ENCODE assay signal across 16 cellular contexts in the genomic region with DNA sequence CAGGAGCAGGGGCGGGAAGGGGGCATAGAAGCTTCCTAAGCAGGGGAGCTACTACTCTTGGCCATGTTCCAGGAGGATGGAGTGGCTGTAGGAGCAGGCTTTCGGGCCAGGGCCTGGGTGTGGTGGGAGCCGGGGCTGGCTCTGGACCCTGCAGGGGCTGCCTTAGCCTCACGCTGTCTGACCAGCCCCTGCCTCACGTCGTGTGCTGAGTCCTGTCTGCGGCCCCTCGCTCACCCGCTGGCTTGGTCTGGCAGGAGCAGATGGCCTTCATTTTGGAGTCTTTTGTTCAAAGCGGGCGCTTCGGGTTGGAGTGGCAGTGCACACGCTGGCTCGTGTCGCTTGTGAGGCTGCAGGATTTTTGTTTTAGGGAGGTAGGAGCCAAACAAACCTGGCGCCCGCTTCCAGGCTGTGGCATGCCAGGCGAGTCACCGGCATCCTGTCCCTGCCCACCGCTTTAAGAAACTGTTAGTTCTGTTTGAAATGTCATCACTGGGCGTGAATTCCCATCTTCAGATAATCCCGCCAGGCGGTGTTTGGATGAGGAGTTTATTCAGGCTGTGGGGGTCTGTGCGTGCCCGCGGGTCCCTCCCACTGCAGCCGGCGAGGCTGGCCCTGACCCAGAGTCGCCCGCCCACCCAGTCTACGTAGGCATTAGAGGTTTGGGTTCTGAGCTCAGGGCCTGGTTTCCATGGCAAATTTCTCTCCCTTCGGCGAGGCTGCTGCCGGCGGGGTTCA.
DNase-seq lines count a peak whose midpoint lies in the region; ATAC-seq, FAIRE-seq and TF ChIP-seq lines count a peak whose summit lies in the region.
"Had no signal": no experiment of that assay in that cellular context is flagged by ENCODE, and none has a peak within 500 bp of the region (broad histone marks: within the 10 kb centered on the region; RNA-seq: fewer than 3 reads in every experiment).

No MANE protein-coding gene starts in this region.

- H3K9me3 Mint-ChIP-seq in astrocyte (ENCODE audit: unreplicated experiment) (no peaks in the 10 kb centered on the region), nephron progenitor cell (peaks cover 22% of the 10 kb centered on the region)

- H3K4me1 ChIP-seq in astrocyte (ENCODE audit: insufficient read depth, low read length): peaks cover 13% of the 10 kb centered on the region

- DNase-seq in AG08395 (ENCODE audit: low spot score): peak; percentile 46
- peak; percentile 52 for DNase-seq in M059J (ENCODE audit: low read depth)
- peak; percentile 37 for DNase-seq in astrocyte (ENCODE audit: low read depth)
- DNase-seq in kidney tubule cell (ENCODE audit: low spot score): peak; percentile 2
- no peak for DNase-seq in MV-4-11 (lab: John Stamatoyannopoulos, UW)
- DNase-seq in nephron progenitor cell: no peak
- no peak for DNase-seq in activated gamma-delta T cell treated with Interleukin-2 at 50 U/mL for 16 hours
- DNase-seq: activated naive CD8-positive, alpha-beta T cell treated with anti-CD3 and anti-CD28 coated beads for 36 hours; activated T-cell treated with anti-CD3 and anti-CD28 coated beads for 4 hours; NCI-H1417 treated with DMSO at 0.1 percent for 48 hours; RPMI8226; stimulated activated CD4-positive, alpha-beta T cell treated with anti-CD3 and anti-CD28 coated beads, Interleukin-12 subunit alpha, Interleukin-12 subunit beta, amount 100 ng/mL, for 4 hours; T-helper 17 cell had no signal

- no peak overlapping the region for H3K4me3 Mint-ChIP-seq in astrocyte (ENCODE audit: unreplicated experiment)
- no peak overlapping the region for H3K4me3 Mint-ChIP-seq in nephron progenitor cell
- H3K4me3 Mint-ChIP-seq: activated naive CD8-positive, alpha-beta T cell treated with anti-CD3 and anti-CD28 coated beads for 36 hours; dendritic cell treated with granulocyte-macrophage colony-stimulating factor and Interleukin-4, amounts not matched to agents 40 ng/mL and 50 ng/mL, for 4 days; memory B cell; T-helper 17 cell had no signal

- H3K27ac Mint-ChIP-seq in astrocyte (ENCODE audit: unreplicated experiment): no peak overlapping the region
- H3K27ac Mint-ChIP-seq in nephron progenitor cell: no peak overlapping the region
- H3K27ac Mint-ChIP-seq: dendritic cell treated with granulocyte-macrophage colony-stimulating factor and Interleukin-4, amounts not matched to agents 40 ng/mL and 50 ng/mL, for 4 days; memory B cell; T-helper 17 cell had no signal

- TF ChIP-seq CTCF in astrocyte (IDR thresholded peaks at IDR 0.05; ENCODE audit: insufficient read depth, low read depth, low read length) (no peak), nephron progenitor cell (IDR thresholded peaks at IDR 0.05) (no peak)

- FAIRE-seq in astrocyte (lab: Jason Lieb, UNC): no peak

- no peak overlapping the region for H2AFZ ChIP-seq in astrocyte (ENCODE audit: low read depth, low read length)

- peak overlapping the region; percentile 17 for H3K9ac ChIP-seq in astrocyte (ENCODE audit: low read length)

- no peaks in the 10 kb centered on the region for H3K27me3 Mint-ChIP-seq in astrocyte (ENCODE audit: low read depth, unreplicated experiment)
- peaks cover 6% of the 10 kb centered on the region for H3K27me3 Mint-ChIP-seq in nephron progenitor cell (ENCODE audit: low read depth, poor library complexity)
- H3K27me3 Mint-ChIP-seq: activated naive CD8-positive, alpha-beta T cell treated with anti-CD3 and anti-CD28 coated beads for 36 hours; dendritic cell treated with granulocyte-macrophage colony-stimulating factor and Interleukin-4, amounts not matched to agents 40 ng/mL and 50 ng/mL, for 4 days; memory B cell; T-helper 17 cell had no signal

- H4K20me1 ChIP-seq in astrocyte (ENCODE audit: insufficient read depth, low read length): peaks cover 65% of the 10 kb centered on the region

- no peaks in the 10 kb centered on the region for H3K79me2 ChIP-seq in astrocyte (ENCODE audit: insufficient read depth, low read length)

- H3K36me3 Mint-ChIP-seq in astrocyte (ENCODE audit: low read depth, unreplicated experiment): peaks cover 21% of the 10 kb centered on the region
- peaks cover 42% of the 10 kb centered on the region for H3K36me3 Mint-ChIP-seq in nephron progenitor cell (ENCODE audit: low read depth)

- no peaks in the 10 kb centered on the region for H3K27me3 ChIP-seq in astrocyte (ENCODE audit: insufficient read depth, low read length)

- no peak for ATAC-seq in HG02798 (IDR thresholded peaks at IDR 0.05; ENCODE audit: poor library complexity, unreplicated experiment)
- ATAC-seq: T-helper 17 cell had no signal

- H3K4me1 Mint-ChIP-seq in astrocyte (ENCODE audit: low read depth, unreplicated experiment) (no peaks in the 10 kb centered on the region), nephron progenitor cell (peaks cover 11% of the 10 kb centered on the region)
- H3K4me1 Mint-ChIP-seq: activated naive CD8-positive, alpha-beta T cell treated with anti-CD3 and anti-CD28 coated beads for 36 hours had no signal

- peak overlapping the region; percentile 62 for H3K4me2 ChIP-seq in astrocyte (ENCODE audit: low read length)

- H3K27ac ChIP-seq in astrocyte (ENCODE audit: low read depth, low read length): no peak overlapping the region

- no peak overlapping the region for H3K4me3 ChIP-seq in astrocyte (ENCODE audit: insufficient read depth, low read depth, low read length)

- no peaks in the 10 kb centered on the region for H3K9me3 ChIP-seq in astrocyte (ENCODE audit: insufficient read depth, low read depth, low read length)

- H3K36me3 ChIP-seq in astrocyte (ENCODE audit: insufficient read depth, low read length): peaks cover 5% of the 10 kb centered on the region

Comparison
In these comparisons a context has a peak if more than half of its experiments do, and no peak if none do; other contexts are left out.
1. DNase-seq: peak in AG08395 (single experiment), M059J (single experiment), astrocyte (single experiment) and kidney tubule cell (single experiment); none in MV-4-11 (single experiment), nephron progenitor cell (single experiment) and activated gamma-delta T cell treated with Interleukin-2 at 50 U/mL for 16 hours (single experiment).